Comparison of ENCODE assay signal across 23 cellular contexts in genomic region chr4:2092653-2093000, GRCh38. TPM values are rescaled to one million over a fixed set of nuclear protein-coding genes. Genes with fewer than 3 reads are reported as not detected.
"Had no signal": no experiment of that assay in that cellular context is flagged by ENCODE, and none has a peak within 500 bp of the region (broad histone marks: within the 10 kb centered on the region; RNA-seq: fewer than 3 reads in every experiment).

No MANE protein-coding gene starts in this region.

- H3K36me3 ChIP-seq: spleen, thoracic aorta, WERI-Rb-1 had no signal

- H3K4me3 ChIP-seq: body of pancreas, coronary artery, spleen, thoracic aorta had no signal

- H3K27me3 ChIP-seq: body of pancreas had no signal

- H3K4me1 ChIP-seq: body of pancreas, spleen had no signal

- H3K27ac ChIP-seq: body of pancreas, coronary artery, spleen, thoracic aorta, WERI-Rb-1 had no signal

- ATAC-seq: activated CD8-positive, alpha-beta memory T cell treated with anti-CD3 and anti-CD28 coated beads, Interleukin-2, amount 10 ng/mL, durations not matched to agents 7 days and 5 days; activated T-helper 17 cell treated with anti-CD3 and anti-CD28 coated beads, Interleukin-2, amount 50 U/mL, for 72 hours; body of pancreas; esophagus mucosa; sciatic nerve; stimulated activated memory B cell treated with anti-CD40 and anti-IgM and Interleukin-4, amounts not matched to agents 10 μg/mL and 1 μg/mL and 100 μg/mL, for 72 hours had no signal

- H3K9me3 ChIP-seq: body of pancreas, thoracic aorta had no signal

- DNase-seq: activated CD4-positive, alpha-beta T cell treated with anti-CD3 and anti-CD28 coated beads for 1 hour; activated CD4-positive, alpha-beta T cell treated with anti-CD3 and anti-CD28 coated beads, Interleukin-2, amount 50 U/mL, for 48 hours; activated CD8-positive, alpha-beta memory T cell treated with anti-CD3 and anti-CD28 coated beads, Interleukin-2, amount 10 ng/mL, durations not matched to agents 7 days and 5 days; activated naive CD4-positive, alpha-beta T cell treated with Interleukin-2 at 50 U/mL for 16 hours; activated naive CD8-positive, alpha-beta T cell treated with anti-CD3 and anti-CD28 coated beads, Interleukin-2, amount 10 ng/mL, durations not matched to agents 7 days and 5 days; activated T-cell treated with anti-CD3 and anti-CD28 coated beads, Interleukin-2, amount 50 U/mL, for 1 hour; body of pancreas; effector CD4-positive, alpha-beta T cell; left cardiac atrium; mesendoderm; occipital lobe; stimulated activated CD4-positive, alpha-beta T cell treated with anti-CD3 and anti-CD28 coated beads, Interleukin-4, amount 100 ng/mL, for 4 hours; T-helper 2 cell; WERI-Rb-1 had no signal

RNA-seq across cellular contexts. Expression of gene NAT8L, which starts 33.5 kb away (rescaled TPM):
- total RNA-seq: glomerular endothelial cell, natural killer cell had no signal
